ENCODE assay signal across 19 cellular contexts in the genomic region with DNA sequence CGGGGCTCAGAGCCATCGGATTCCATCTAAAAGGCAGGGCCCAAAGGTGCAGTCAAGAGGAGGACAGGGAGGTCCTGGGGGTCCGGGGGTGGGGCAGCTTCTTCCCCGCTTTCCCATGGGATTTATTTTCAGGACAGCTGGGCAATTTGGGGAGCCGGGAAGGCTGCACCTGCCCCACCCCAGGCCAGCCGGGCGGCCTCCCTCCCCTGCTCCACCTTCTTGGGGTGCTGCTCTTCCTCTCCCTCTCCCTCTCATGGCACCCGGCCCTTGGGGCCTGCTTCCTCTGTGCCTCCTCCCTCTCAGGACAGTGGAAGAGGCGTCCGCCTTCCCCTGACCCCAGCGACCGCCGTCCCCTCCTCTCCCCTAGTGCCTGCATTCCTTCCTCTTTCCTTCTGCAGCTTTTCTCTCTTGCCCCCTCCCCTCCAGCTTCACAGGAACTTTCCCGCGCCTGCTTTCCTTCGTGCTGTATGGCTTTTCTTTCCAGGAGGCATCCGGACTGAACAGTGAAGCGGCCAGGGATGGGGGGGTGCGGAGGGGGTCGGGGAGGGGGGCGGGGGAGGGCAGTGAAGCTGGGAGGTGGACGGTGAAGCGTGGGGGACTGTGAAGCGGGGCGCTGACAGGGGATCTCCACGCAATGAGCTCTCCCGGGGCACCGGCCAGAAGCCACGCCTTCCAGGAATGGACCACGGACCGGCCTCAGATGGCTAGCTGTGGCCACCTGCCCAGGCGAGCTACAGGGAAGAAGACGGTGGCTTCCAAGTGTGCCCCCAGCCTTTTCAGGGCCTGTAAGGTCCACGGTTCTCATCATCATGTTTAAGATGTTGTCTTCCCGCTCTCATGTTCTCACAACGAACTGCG. TPM values are rescaled to one million over a fixed set of nuclear protein-coding genes. Genes with fewer than 3 reads are reported as not detected.
A peak's percentile ranks its signal among the peaks of the same experiment; 100 is the strongest.
DNase-seq lines count a peak whose midpoint lies in the region; ATAC-seq and TF ChIP-seq lines count a peak whose summit lies in the region.
"Had no signal": no experiment of that assay in that cellular context is flagged by ENCODE, and none has a peak within 500 bp of the region (broad histone marks: within the 10 kb centered on the region; RNA-seq: fewer than 3 reads in every experiment).

No MANE protein-coding gene starts in this region.

- H3K36me3 Mint-ChIP-seq in neural progenitor cell = no peaks in the 10 kb centered on the region

- H3K4me2 ChIP-seq in neural progenitor cell = peak overlapping the region; percentile 67

- no peak overlapping the region for H3K27ac ChIP-seq in HUES64 (ENCODE audit: low read depth, low read length)
- no peak overlapping the region for H3K27ac ChIP-seq in iPS-18a (ENCODE audit: low read length)
- no peak overlapping the region for H3K27ac ChIP-seq in neural progenitor cell
- H3K27ac ChIP-seq in tibial nerve = no peak overlapping the region
- no peak overlapping the region for H3K27ac ChIP-seq in Peyer's patch
- H3K27ac ChIP-seq: esophagus muscularis mucosa, SK-N-MC, stomach, uterus had no signal

- TF ChIP-seq POLR2A in tibial nerve (IDR thresholded peaks at IDR 0.05) = no peak
- TF ChIP-seq POLR2A in Peyer's patch (IDR thresholded peaks at IDR 0.05) = no peak

- ATAC-seq in HG02885 (IDR thresholded peaks at IDR 0.05; ENCODE audit: poor library complexity, unreplicated experiment) = no peak

- H3K79me2 ChIP-seq in neural progenitor cell (ENCODE audit: low read depth) = no peaks in the 10 kb centered on the region

- H2AFZ ChIP-seq in neural progenitor cell (replicated peaks) = peak overlapping the region; percentile 70

- H3K36me3 ChIP-seq in HUES64 (ENCODE audit: insufficient read depth, low read length) = no peaks in the 10 kb centered on the region
- no peaks in the 10 kb centered on the region for H3K36me3 ChIP-seq in iPS-18a (ENCODE audit: control insufficient read depth, low read depth, low read length)
- H3K36me3 ChIP-seq in neural progenitor cell = no peaks in the 10 kb centered on the region
- peaks cover 0 to 23% (median 0%) of the 10 kb centered on the region in 3 donors for H3K36me3 ChIP-seq in tibial nerve
- H3K36me3 ChIP-seq in Peyer's patch = no peaks in the 10 kb centered on the region
- H3K36me3 ChIP-seq: uterus had no signal

- peaks cover 6% of the 10 kb centered on the region for H3K9me3 Mint-ChIP-seq in neural progenitor cell

- H3K4me3 ChIP-seq in HUES64 (ENCODE audit: low read length) (peak overlapping the region; percentile 32; the same call in 1 of the 2 replicates), iPS-18a (ENCODE audit: low read length) (peak overlapping the region; percentile 30), neural progenitor cell (no peak overlapping the region), tibial nerve (no peak overlapping the region), Peyer's patch (no peak overlapping the region)
- H3K4me3 ChIP-seq: esophagus muscularis mucosa, SK-N-MC, stomach, uterus had no signal

- H3F3A ChIP-seq in neural progenitor cell (ENCODE audit: low read depth) = no peaks in the 10 kb centered on the region

- no peaks in the 10 kb centered on the region for H3K9me3 ChIP-seq in HUES64 (ENCODE audit: insufficient read depth, low read depth, low read length)
- no peaks in the 10 kb centered on the region for H3K9me3 ChIP-seq in iPS-18a (ENCODE audit: control insufficient read depth, low read depth, low read length)
- H3K9me3 ChIP-seq in neural progenitor cell (ENCODE audit: low read depth) = no peaks in the 10 kb centered on the region
- peaks cover 0 to 8% (median 0%) of the 10 kb centered on the region in 4 donors for H3K9me3 ChIP-seq in tibial nerve
- no peaks in the 10 kb centered on the region for H3K9me3 ChIP-seq in Peyer's patch
- H3K9me3 ChIP-seq: Caco-2, esophagus muscularis mucosa, stomach, uterus had no signal

- TF ChIP-seq CTCF in neural progenitor cell (IDR thresholded peaks at IDR 0.05) (no peak), tibial nerve (IDR thresholded peaks at IDR 0.05) (no peak), Peyer's patch (IDR thresholded peaks at IDR 0.05) (no peak)

- DNase-seq in CD1c-positive myeloid dendritic cell (ENCODE audit: extremely low spot score) (peak; percentile 20), neural progenitor cell (ENCODE audit: low spot score) (peak; percentile 74), Ammon's horn (ENCODE audit: low spot score) (no peak), tibial nerve (ENCODE audit: low spot score in 2 of 2) (no peak), Peyer's patch (no peak)
- DNase-seq: Caco-2, mammary epithelial cell, NCI-H1436 treated with DMSO at 0.1 percent for 48 hours, NCI-H2171 treated with DMSO at 0.1 percent for 48 hours, NCI-H82, stomach, T1000, uterus had no signal

- no peaks in the 10 kb centered on the region for H3K27me3 ChIP-seq in HUES64 (ENCODE audit: insufficient read depth, low read length)
- H3K27me3 ChIP-seq in iPS-18a (ENCODE audit: control insufficient read depth, insufficient read depth, low read length) = no peaks in the 10 kb centered on the region
- H3K27me3 ChIP-seq in neural progenitor cell = no peaks in the 10 kb centered on the region
- H3K27me3 ChIP-seq in tibial nerve = no peaks in the 10 kb centered on the region
- H3K27me3 ChIP-seq in Peyer's patch = no peaks in the 10 kb centered on the region
- H3K27me3 ChIP-seq: esophagus muscularis mucosa, stomach, uterus had no signal

- peak overlapping the region; percentile 63 for H3K4me3 Mint-ChIP-seq in neural progenitor cell

- no peaks in the 10 kb centered on the region for H4K20me1 ChIP-seq in neural progenitor cell (ENCODE audit: low read depth)

- peaks cover 21% of the 10 kb centered on the region for H3K4me1 Mint-ChIP-seq in neural progenitor cell

- no peak for TF ChIP-seq EP300 in tibial nerve (IDR thresholded peaks at IDR 0.05)

- H3K9ac ChIP-seq in HUES64 (ENCODE audit: low read depth, low read length) (no peak overlapping the region), iPS-18a (ENCODE audit: low read length) (no peak overlapping the region), neural progenitor cell (no peak overlapping the region)

- no peaks in the 10 kb centered on the region for H3K4me1 ChIP-seq in HUES64 (ENCODE audit: insufficient read depth, low read length)
- H3K4me1 ChIP-seq in iPS-18a (ENCODE audit: control insufficient read depth, low read depth, low read length) = no peaks in the 10 kb centered on the region
- peaks cover 5% of the 10 kb centered on the region for H3K4me1 ChIP-seq in neural progenitor cell
- H3K4me1 ChIP-seq in tibial nerve = peaks cover 0 to 14% (median 0%) of the 10 kb centered on the region in 4 donors
- H3K4me1 ChIP-seq in Peyer's patch = peaks cover 0 to 7% (median 0%) of the 10 kb centered on the region in 4 donors
- H3K4me1 ChIP-seq: uterus had no signal

- peak overlapping the region; percentile 79 for H3K27ac Mint-ChIP-seq in neural progenitor cell

- 35% methylated on average over 37 of the region's 37 CpGs for WGBS in HUES64
- 22 to 28% methylated on average over 36 of the region's 37 CpGs for WGBS in tibial nerve, 2 donors

- peaks cover 8% of the 10 kb centered on the region for H3K27me3 Mint-ChIP-seq in neural progenitor cell (ENCODE audit: insufficient read depth, low read depth)

RNA-seq across cellular contexts. Expression of gene APOBEC3H, which starts 27.0 kb away (rescaled TPM):
- polyA plus RNA-seq in HUES64 (2013, experiment 1 of 2) = 0.35 TPM
- not detected for polyA plus RNA-seq in HUES64 (2013, experiment 2 of 2)
- total RNA-seq in neural progenitor cell (ENCODE audit: low replicate concordance) = 0.87 and 1.4 TPM in 2 replicates
- 1 to 10 TPM in 1 of 4 donors, not detected in 3; 1.1 TPM for total RNA-seq in tibial nerve
- total RNA-seq in Peyer's patch = not detected
- total RNA-seq: Caco-2, cardiac septum had no signal

RNA-seq across cellular contexts. Expression of gene CBX7, which starts 28.4 kb away (rescaled TPM):
- 2.9 TPM for polyA plus RNA-seq in HUES64 (2013, experiment 1 of 2)
- 3.7 TPM for polyA plus RNA-seq in HUES64 (2013, experiment 2 of 2)
- total RNA-seq in neural progenitor cell (ENCODE audit: low replicate concordance) = 0.71 and 7.7 TPM in 2 replicates
- 100 to 1,000 TPM; 189 to 264 (median 206) TPM for total RNA-seq in tibial nerve
- 10 to 100 TPM; 41.2 to 58.6 (median 53.2) TPM for total RNA-seq in Peyer's patch

RNA-seq across cellular contexts. Expression of gene APOBEC3G, which starts 47.0 kb away (rescaled TPM):
- polyA plus RNA-seq in HUES64 (2013, experiment 1 of 2) = 2.2 TPM
- 2.4 TPM for polyA plus RNA-seq in HUES64 (2013, experiment 2 of 2)
- total RNA-seq in neural progenitor cell (ENCODE audit: low replicate concordance) (0.30 and 0.90 TPM in 2 replicates), tibial nerve (10 to 100 TPM in 2 of 4 donors, 1 to 10 TPM in 2; 6.5 to 27.5 (median 11.4) TPM), Peyer's patch (1 to 10 TPM; 2.1 to 8.3 (median 4.7) TPM)

Comparison
In these comparisons a context has a peak if more than half of its experiments do, and no peak if none do; other contexts are left out.
1. DNase-seq: peak in CD1c-positive myeloid dendritic cell (single experiment) and neural progenitor cell (single experiment); none in Ammon's horn (single experiment), tibial nerve (0 of 2) and Peyer's patch (0 of 3).
2. H3K4me3 ChIP-seq: peak in HUES64 (single experiment) and iPS-18a (single experiment); none in neural progenitor cell (single experiment), tibial nerve (0 of 4) and Peyer's patch (0 of 4).